Comparison of ENCODE assay signal across 8 cellular contexts in genomic region chr4:122798101-122798500, GRCh38. TPM values are rescaled to one million over a fixed set of nuclear protein-coding genes. Genes with fewer than 3 reads are reported as not detected.
DNase-seq lines count a peak whose midpoint lies in the region; ATAC-seq and TF ChIP-seq lines count a peak whose summit lies in the region.

No MANE protein-coding gene starts in this region.

- H3K9me3 ChIP-seq in suprapubic skin = no peaks in the 10 kb centered on the region

- TF ChIP-seq POLR2A in suprapubic skin (IDR thresholded peaks at IDR 0.05) = no peak

- ATAC-seq in GM19351 (IDR thresholded peaks at IDR 0.05; ENCODE audit: unreplicated experiment) = peak; percentile 86

- peaks cover 15% of the 10 kb centered on the region for H3K4me1 ChIP-seq in suprapubic skin

- 14% methylated on average over 5 of the region's 5 CpGs for WGBS in suprapubic skin

- no peaks in the 10 kb centered on the region for H3K27me3 ChIP-seq in suprapubic skin

- in situ Hi-C loops in ACHN (cut with HindIII; ENCODE audit: low pct_ligation_motif_present, low pct_unique_long_range_greater_than_20kb, low sequenced_read_pairs) = no loop called here

- peak overlapping the region; percentile 3 for H3K4me3 ChIP-seq in suprapubic skin

- peak overlapping the region; percentile 58 for H3K27ac ChIP-seq in suprapubic skin

- DNase-seq in ACHN (peak; percentile 90), NCI-H1436 (lab: John Stamatoyannopoulos, UW) (peak; percentile 56), astrocyte of the hippocampus (ENCODE audit: low read depth, low spot score) (peak; percentile 93), inferior parietal cortex (ENCODE audit: extremely low spot score) (peak; percentile 57), suprapubic skin (ENCODE audit: low spot score in 2 of 2) (no peak), ecto neural progenitor cell (ENCODE audit: low spot score) (no peak), activated gamma-delta T cell (lab: John Stamatoyannopoulos, UW) (no peak)

- no peak for TF ChIP-seq EP300 in suprapubic skin (IDR thresholded peaks at IDR 0.05)

- no peaks in the 10 kb centered on the region for H3K36me3 ChIP-seq in suprapubic skin

- TF ChIP-seq CTCF in suprapubic skin (IDR thresholded peaks at IDR 0.05) = no peak

RNA-seq across cellular contexts. Expression of gene FGF2, which starts 28.5 kb away (rescaled TPM):
- 1 to 10 TPM; 3.0 to 8.2 (median 5.8) TPM for total RNA-seq in suprapubic skin

Comparison
In these comparisons a context has a peak if more than half of its experiments do, and no peak if none do; other contexts are left out.
1. DNase-seq: peak in ACHN (single experiment), NCI-H1436 (single experiment), astrocyte of the hippocampus (single experiment) and inferior parietal cortex (single experiment); none in suprapubic skin (0 of 2), ecto neural progenitor cell (single experiment) and activated gamma-delta T cell (single experiment).